8 cellular contexts compared by ENCODE assay signal in the genomic region with DNA sequence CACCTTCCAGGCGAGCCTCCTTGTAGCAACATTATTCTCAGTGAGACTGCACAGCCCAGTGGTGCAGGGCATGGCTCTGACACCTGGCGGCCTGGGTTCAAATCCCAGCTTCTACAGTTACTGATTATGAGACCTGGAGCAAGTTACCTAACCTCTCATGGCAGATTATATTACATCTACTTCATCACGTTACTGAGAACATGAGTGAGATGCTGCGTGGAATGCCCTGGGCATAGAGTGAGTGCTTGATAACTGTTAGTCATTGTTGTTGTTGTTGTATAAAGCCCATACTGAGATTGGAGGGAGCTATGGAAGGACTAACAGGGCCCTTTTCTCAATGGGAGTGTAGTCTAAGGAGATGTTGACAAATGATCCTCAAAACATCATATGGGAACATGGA. TPM values are rescaled to one million over a fixed set of nuclear protein-coding genes. Genes with fewer than 3 reads are reported as not detected.
"Had no signal": no experiment of that assay in that cellular context is flagged by ENCODE, and none has a peak within 500 bp of the region (broad histone marks: within the 10 kb centered on the region; RNA-seq: fewer than 3 reads in every experiment).

No MANE protein-coding gene starts in this region.

- H3K4me3 ChIP-seq: HAP-1 had no signal

- H3K4me3 Mint-ChIP-seq: HFFc6, IgD-negative memory B cell had no signal

- H3K27me3 Mint-ChIP-seq: IgD-negative memory B cell had no signal

- H3K36me3 Mint-ChIP-seq: IgD-negative memory B cell had no signal

- ATAC-seq: HCT116 had no signal

- H3K27ac Mint-ChIP-seq: HFFc6, IgD-negative memory B cell had no signal

- H3K9me3 Mint-ChIP-seq: HFFc6, IgD-negative memory B cell had no signal

- H3K36me3 ChIP-seq: HAP-1 had no signal

- H3K9me3 ChIP-seq: HAP-1 had no signal

- DNase-seq: GOT3, H7, HFFc6, KG1 had no signal

RNA-seq across cellular contexts. Expression of a gene that starts 18.7 kb away (rescaled TPM):
- total RNA-seq: H7, HT-29 had no signal
